In the genomic region with DNA sequence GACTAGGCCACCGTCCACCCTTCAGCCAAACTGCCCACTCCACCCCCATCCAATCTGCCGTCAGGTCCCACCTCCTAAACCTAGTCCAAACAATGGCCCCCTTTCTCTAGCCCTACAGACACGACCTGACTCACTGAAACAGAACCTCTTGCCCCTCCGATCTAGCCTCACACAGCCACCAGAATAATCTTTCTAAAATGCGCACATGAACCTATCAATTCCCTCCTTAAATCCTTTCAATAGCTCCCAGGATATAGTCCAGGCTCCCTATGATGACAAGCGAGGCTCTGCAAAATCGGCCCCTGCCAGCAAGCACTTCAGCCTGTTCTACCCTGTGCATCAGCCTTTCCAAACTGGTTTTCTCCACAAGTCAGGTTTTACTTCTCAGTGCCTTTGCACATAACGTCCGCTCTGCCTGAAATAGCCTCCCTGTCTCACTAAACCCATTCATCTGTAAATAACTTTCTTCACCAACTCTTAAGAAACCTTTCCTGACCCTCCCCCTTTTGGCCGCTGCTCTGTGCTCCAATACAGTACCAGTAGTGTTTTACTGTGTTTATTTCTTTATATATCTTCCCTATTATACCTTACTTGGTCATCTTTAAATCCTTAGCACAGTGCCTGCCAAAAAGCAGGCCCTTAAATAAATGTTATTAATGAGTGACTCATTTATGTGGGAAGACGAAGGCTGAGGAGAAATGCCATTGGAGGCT, we compare ENCODE assay signal across 1 cellular context.
A peak's percentile ranks its signal among the peaks of the same experiment; 100 is the strongest.
TF ChIP-seq lines count a peak whose summit lies in the region.

No MANE protein-coding gene starts in this region.

TF ChIP-seq in H1, 55 proteins besides CTCF, POLR2A, EP300 and RAD21:
- no peak for TF ChIP-seq JUND (IDR thresholded peaks at IDR 0.05; ENCODE audit: low read length)
- 0 out of 2 replicates have a peak, but pooled peaks have one; percentile 35 for TF ChIP-seq TBP (IDR thresholded peaks at IDR 0.05; ENCODE audit: low read depth, low read length)
- TF ChIP-seq CBX8 (IDR thresholded peaks at IDR 0.05; ENCODE audit: borderline replicate concordance, low read depth, low read length): no peak
- no peak for TF ChIP-seq CBX5 (IDR thresholded peaks at IDR 0.05; ENCODE audit: low read depth, low read length)
- TF ChIP-seq CTBP2 (IDR thresholded peaks at IDR 0.05; ENCODE audit: borderline replicate concordance, insufficient read depth, insufficient read length, low read length): no peak
- TF ChIP-seq SAP30 (IDR thresholded peaks at IDR 0.05; ENCODE audit: insufficient read depth, insufficient replicate concordance, low read length): no peak
- TF ChIP-seq ATF2 (IDR thresholded peaks at IDR 0.05; ENCODE audit: low read length): no peak
- no peak for TF ChIP-seq E2F6 (IDR thresholded peaks at IDR 0.05)
- TF ChIP-seq, protein P1, sequence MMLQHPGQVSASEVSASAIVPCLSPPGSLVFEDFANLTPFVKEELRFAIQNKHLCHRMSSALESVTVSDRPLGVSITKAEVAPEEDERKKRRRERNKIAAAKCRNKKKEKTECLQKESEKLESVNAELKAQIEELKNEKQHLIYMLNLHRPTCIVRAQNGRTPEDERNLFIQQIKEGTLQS (IDR thresholded peaks at IDR 0.05; ENCODE audit: insufficient read depth, low read depth, low read length): no peak
- no peak for TF ChIP-seq KDM1A (IDR thresholded peaks at IDR 0.05; ENCODE audit: borderline replicate concordance, low read length)
- 0 out of 2 replicates have a peak, but pooled peaks have one; percentile 3 for TF ChIP-seq CHD2 (IDR thresholded peaks at IDR 0.05; ENCODE audit: low read length)
- TF ChIP-seq YY1 (IDR thresholded peaks at IDR 0.05; ENCODE audit: low read depth, low read length): 0 out of 2 replicates have a peak, but pooled peaks have one; percentile 69
- peak; percentile 4; the same call in 1 of the 2 replicates for TF ChIP-seq SP1 (IDR thresholded peaks at IDR 0.05; ENCODE audit: low read depth, low read length)
- no peak for TF ChIP-seq CHD1 (IDR thresholded peaks at IDR 0.05; ENCODE audit: low read depth, low read length)
- no peak for TF ChIP-seq RXRA (IDR thresholded peaks at IDR 0.05; ENCODE audit: insufficient read depth, low read depth, low read length)
- TF ChIP-seq RNF2 (IDR thresholded peaks at IDR 0.05; ENCODE audit: borderline replicate concordance, low read depth, low read length, missing control alignments, poor library complexity, severe bottlenecking): no peak
- TF ChIP-seq ASH2L (IDR thresholded peaks at IDR 0.05; ENCODE audit: low read length): peak; percentile 30
- TF ChIP-seq GABPA (IDR thresholded peaks at IDR 0.05; ENCODE audit: borderline replicate concordance, insufficient read depth, low read length): no peak
- TF ChIP-seq HDAC2 (IDR thresholded peaks at IDR 0.05; ENCODE audit: borderline replicate concordance in 1 of 2, low read depth in 2 of 2, low read length in 2 of 2): no peak
- no peak for TF ChIP-seq RBBP5 (IDR thresholded peaks at IDR 0.05; ENCODE audit: borderline replicate concordance, low read depth, low read length)
- TF ChIP-seq, protein P2, sequence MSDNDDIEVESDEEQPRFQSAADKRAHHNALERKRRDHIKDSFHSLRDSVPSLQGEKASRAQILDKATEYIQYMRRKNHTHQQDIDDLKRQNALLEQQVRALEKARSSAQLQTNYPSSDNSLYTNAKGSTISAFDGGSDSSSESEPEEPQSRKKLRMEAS (IDR thresholded peaks at IDR 0.05): no peak
- TF ChIP-seq TAF1 (IDR thresholded peaks at IDR 0.05; ENCODE audit: low read depth, low read length): peak; percentile 60; the same call in 1 of the 2 replicates
- no peak for TF ChIP-seq SP2 (IDR thresholded peaks at IDR 0.05; ENCODE audit: low read length)
- TF ChIP-seq SIN3A (conservative IDR thresholded peaks at IDR 0.05 in 1 of 2, IDR thresholded peaks at IDR 0.05 in 1 of 2; ENCODE audit: low read depth in 1 of 2, low read length in 2 of 2): no peak
TF ChIP-seq in H1: peak in this region for 6.
